ENCODE assay signal across 28 cellular contexts in the genomic region with DNA sequence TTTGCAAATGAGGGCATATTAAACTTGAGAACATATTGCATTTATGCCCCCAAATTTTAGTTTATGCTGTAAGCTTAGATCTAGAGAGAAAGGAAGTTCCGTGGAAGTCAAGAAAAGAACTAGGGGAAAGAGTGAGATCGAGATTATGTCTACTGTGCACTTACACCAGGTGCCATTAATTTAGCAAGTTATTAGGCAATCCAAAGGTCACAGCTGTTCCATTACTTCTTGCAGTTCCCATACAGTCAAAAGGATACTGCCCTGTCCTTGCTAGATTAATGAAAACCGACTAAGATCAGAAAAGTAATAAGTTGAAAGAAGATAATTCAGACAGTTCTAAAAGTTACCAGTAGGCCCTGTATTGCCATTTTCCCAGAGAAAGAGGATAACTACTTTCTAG. TPM values are rescaled to one million over a fixed set of nuclear protein-coding genes. Genes with fewer than 3 reads are reported as not detected.
DNase-seq lines count a peak whose midpoint lies in the region; ATAC-seq, FAIRE-seq and TF ChIP-seq lines count a peak whose summit lies in the region.
"Had no signal": no experiment of that assay in that cellular context is flagged by ENCODE, and none has a peak within 500 bp of the region (broad histone marks: within the 10 kb centered on the region; RNA-seq: fewer than 3 reads in every experiment).

No MANE protein-coding gene starts in this region.

- no peak for TF ChIP-seq EP300 in K562 (IDR thresholded peaks at IDR 0.05; ENCODE audit: low read length)

- TF ChIP-seq CTCF in K562 (IDR thresholded peaks at IDR 0.05 in 2 of 3, conservative IDR thresholded peaks at IDR 0.05 in 1 of 3; ENCODE audit: insufficient read depth in 2 of 3, low read depth in 1 of 3, low read length in 3 of 3) = no peak
- no peak for TF ChIP-seq CTCF in keratinocyte (optimal IDR thresholded peaks at IDR 0.05 in 1 of 3, IDR thresholded peaks at IDR 0.05 in 1 of 3, conservative IDR thresholded peaks at IDR 0.05 in 1 of 3; ENCODE audit: extremely low read depth in 1 of 3, insufficient read depth in 2 of 3, low read length in 3 of 3)
- TF ChIP-seq CTCF in MM.1S (IDR thresholded peaks at IDR 0.05; ENCODE audit: low read length) = no peak

- H2AFZ ChIP-seq in K562 (ENCODE audit: low read depth, low read length) (peak overlapping the region; percentile 7; the same call in 1 of the 2 replicates), keratinocyte (ENCODE audit: control insufficient read depth, low read length) (no peak overlapping the region), MM.1S (ENCODE audit: low read length) (no peak overlapping the region)
- H2AFZ ChIP-seq: GM23338 had no signal

- 6% methylated on average over 3 of the region's 3 CpGs for WGBS in K562 (ENCODE audit: insufficient coverage, low coverage, missing lambda C conversion rate)
- WGBS in small intestine, 3 donors = 41 to 77% (median 60%) methylated on average over 3 of the region's 3 CpGs

- in situ Hi-C loops in K562 (cut with MboI) = no loop called here

- no peaks in the 10 kb centered on the region for H3K27me3 ChIP-seq in K562 (ENCODE audit: control insufficient read depth in 2 of 2, insufficient read depth in 2 of 2, low read length in 2 of 2)
- no peaks in the 10 kb centered on the region for H3K27me3 ChIP-seq in keratinocyte (ENCODE audit: control insufficient read depth, extremely low read depth, insufficient read depth, low read length)
- H3K27me3 ChIP-seq in small intestine (ENCODE audit: control insufficient read depth in 2 of 2, insufficient read depth in 2 of 2, low read length in 2 of 2) = no peaks in the 10 kb centered on the region
- no peaks in the 10 kb centered on the region for H3K27me3 ChIP-seq in MM.1S (replicated peaks; ENCODE audit: insufficient read depth, low read length)
- H3K27me3 ChIP-seq: BLaER1 had no signal

- no peaks in the 10 kb centered on the region for H4K20me1 ChIP-seq in K562 (replicated peaks; ENCODE audit: control insufficient read depth, insufficient read depth, low read length)
- no peaks in the 10 kb centered on the region for H4K20me1 ChIP-seq in keratinocyte (ENCODE audit: control insufficient read depth, extremely low read depth, insufficient read depth, low read length)
- no peaks in the 10 kb centered on the region for H4K20me1 ChIP-seq in MM.1S (ENCODE audit: insufficient read depth, low read length)
- H4K20me1 ChIP-seq: BLaER1 had no signal

- H3K9ac ChIP-seq in K562 (ENCODE audit: insufficient read depth in 1 of 2, low read depth in 2 of 2, low read length in 2 of 2) (no peak overlapping the region), keratinocyte (ENCODE audit: control insufficient read depth, extremely low read depth, insufficient read depth, low read length) (no peak overlapping the region), MM.1S (ENCODE audit: low read length) (no peak overlapping the region)
- H3K9ac ChIP-seq: BLaER1 had no signal

- CTCF ChIA-PET in K562 (lab: Yijun Ruan, JAX; ENCODE audit: low intra/inter-chr PET ratio) = no interaction called here

- intact Hi-C loops in K562 (cut with micrococcal nuclease) = no loop called here

- dilution Hi-C loops in keratinocyte (cut with MboI; ENCODE audit: extremely low pct_ligation_motif_present, low sequenced_read_pairs) = no loop called here

- FAIRE-seq in K562 (lab: Jason Lieb, UNC) = no peak
- FAIRE-seq in keratinocyte (lab: Jason Lieb, UNC) = peak; percentile 29
- FAIRE-seq in small intestine (lab: Jason Lieb, UNC) = no peak
- FAIRE-seq: GM12878, HTR-8/SVneo had no signal

- no peaks in the 10 kb centered on the region for H3K9me2 ChIP-seq in MM.1S (replicated peaks; ENCODE audit: insufficient read depth, low read length)

- H3K27me3 Mint-ChIP-seq in stimulated activated naive CD8-positive, alpha-beta T cell treated with anti-CD3 and anti-CD28 coated beads, Interleukin-15, amount 100 ng/mL, for 72 hours = no peaks in the 10 kb centered on the region
- H3K27me3 Mint-ChIP-seq: CD4-positive, CD25-positive, alpha-beta regulatory T cell had no signal

- H3F3A ChIP-seq in MM.1S (ENCODE audit: insufficient read depth, low read length) = no peaks in the 10 kb centered on the region

- no peaks in the 10 kb centered on the region for H3K9me3 Mint-ChIP-seq in stimulated activated naive CD8-positive, alpha-beta T cell treated with anti-CD3 and anti-CD28 coated beads, Interleukin-15, amount 100 ng/mL, for 72 hours
- H3K9me3 Mint-ChIP-seq: GM23338, H9 had no signal

- H3K36me3 ChIP-seq in K562 (ENCODE audit: control insufficient read depth, insufficient read depth, low read length) (no peaks in the 10 kb centered on the region), keratinocyte (ENCODE audit: control insufficient read depth in 2 of 2, extremely low read depth in 1 of 2, insufficient read depth in 2 of 2, low read length in 2 of 2) (no peaks in the 10 kb centered on the region), small intestine (ENCODE audit: control insufficient read depth in 2 of 2, insufficient read depth in 2 of 2, low read length in 2 of 2) (no peaks in the 10 kb centered on the region), MM.1S (replicated peaks; ENCODE audit: insufficient read depth, low read length) (no peaks in the 10 kb centered on the region)
- H3K36me3 ChIP-seq: BLaER1 had no signal

- DNase-seq in DMS53 (lab: John Stamatoyannopoulos, UW) (peak; percentile 10), DMS53 treated with DMSO at 0.1 percent for 48 hours (lab: John Stamatoyannopoulos, UW; ENCODE audit: unreplicated experiment) (no peak), K562 (ENCODE audit: extremely low read depth in 1 of 4, low spot score in 3 of 4) (no peak), keratinocyte (ENCODE audit: low read depth, low spot score) (no peak), small intestine (peak; percentile 9), MM.1S (no peak)
- DNase-seq in stimulated activated naive CD8-positive, alpha-beta T cell treated with anti-CD3 and anti-CD28 coated beads, Interleukin-15, amount 100 ng/mL, for 72 hours = no peak
- DNase-seq: ACHN; CD4-positive, CD25-positive, alpha-beta regulatory T cell; H9; KBM-7; NCI-H1092; NCI-H1417 treated with DMSO at 0.1 percent for 48 hours; NCI-H1694 treated with DMSO at 0.1 percent for 48 hours; NCI-H2081 treated with DMSO at 0.1 percent for 48 hours; NCI-H2171; NCI-H226; NCI-H510A; NCI-H69; SHP77 had no signal

- H3K27ac ChIP-seq in K562 (ENCODE audit: extremely low read depth, low read depth, low read length) (no peak overlapping the region), keratinocyte (ENCODE audit: control insufficient read depth, insufficient read depth, low read length) (no peak overlapping the region), small intestine (ENCODE audit: low read depth in 1 of 2, low read length in 1 of 2) (no peak overlapping the region), MM.1S (ENCODE audit: low read length) (no peak overlapping the region)
- H3K27ac ChIP-seq: 22Rv1, BLaER1, RWPE1 had no signal

- H3K4me3 ChIP-seq in K562 = no peak overlapping the region
- no peak overlapping the region for H3K4me3 ChIP-seq in keratinocyte (ENCODE audit: control insufficient read depth in 2 of 3, extremely low read depth in 1 of 3, insufficient read depth in 2 of 3, low read depth in 1 of 3, low read length in 3 of 3)
- no peak overlapping the region for H3K4me3 ChIP-seq in small intestine (ENCODE audit: low read depth in 1 of 2, low read length in 2 of 2)
- H3K4me3 ChIP-seq in MM.1S (ENCODE audit: low read length) = no peak overlapping the region
- H3K4me3 ChIP-seq: BLaER1, GM12878, GM23338 had no signal

- no peak for TF ChIP-seq POLR2A in K562 (conservative IDR thresholded peaks at IDR 0.05)

- no peak overlapping the region for H3K4me3 Mint-ChIP-seq in stimulated activated naive CD8-positive, alpha-beta T cell treated with anti-CD3 and anti-CD28 coated beads, Interleukin-15, amount 100 ng/mL, for 72 hours
- H3K4me3 Mint-ChIP-seq: CD4-positive, CD25-positive, alpha-beta regulatory T cell; GM23338; H9 had no signal

- H3K27ac Mint-ChIP-seq in stimulated activated naive CD8-positive, alpha-beta T cell treated with anti-CD3 and anti-CD28 coated beads, Interleukin-15, amount 100 ng/mL, for 72 hours = no peak overlapping the region
- H3K27ac Mint-ChIP-seq: CD4-positive, CD25-positive, alpha-beta regulatory T cell; GM23338; H9 had no signal

- H3K9me3 ChIP-seq in K562 (replicated peaks; ENCODE audit: control insufficient read depth, insufficient read depth, low read depth, low read length) (no peaks in the 10 kb centered on the region), keratinocyte (ENCODE audit: control insufficient read depth, low read depth, low read length) (no peaks in the 10 kb centered on the region), small intestine (ENCODE audit: control insufficient read depth, low read depth) (no peaks in the 10 kb centered on the region), MM.1S (replicated peaks; ENCODE audit: insufficient read depth, low read length) (no peaks in the 10 kb centered on the region)
- H3K9me3 ChIP-seq: BLaER1 had no signal

- no peak for TF ChIP-seq RAD21 in K562 (CRISPR knock-in tag; conservative IDR thresholded peaks at IDR 0.05 in 1 of 2, IDR thresholded peaks at IDR 0.05 in 1 of 2)

- H3K4me2 ChIP-seq in K562 (ENCODE audit: insufficient read depth, low read length) (no peak overlapping the region), keratinocyte (ENCODE audit: control insufficient read depth, extremely low read depth, insufficient read depth, low read depth, low read length) (no peak overlapping the region), MM.1S (ENCODE audit: low read depth, low read length) (no peak overlapping the region)
- H3K4me2 ChIP-seq: BLaER1, GM23338 had no signal

- H3K79me2 ChIP-seq in K562 (ENCODE audit: control insufficient read depth, insufficient read depth, low read length) = no peaks in the 10 kb centered on the region
- no peaks in the 10 kb centered on the region for H3K79me2 ChIP-seq in keratinocyte (ENCODE audit: control insufficient read depth, insufficient read depth, low read length)
- no peaks in the 10 kb centered on the region for H3K79me2 ChIP-seq in MM.1S (ENCODE audit: low read length)

- no peaks in the 10 kb centered on the region for H3K4me1 ChIP-seq in K562 (replicated peaks in 1 of 2; ENCODE audit: control insufficient read depth in 2 of 2, insufficient read depth in 2 of 2, low read length in 2 of 2)
- no peaks in the 10 kb centered on the region for H3K4me1 ChIP-seq in keratinocyte (ENCODE audit: control insufficient read depth, extremely low read depth, insufficient read depth, low read length)
- no peaks in the 10 kb centered on the region for H3K4me1 ChIP-seq in small intestine (ENCODE audit: control insufficient read depth in 2 of 2, insufficient read depth in 1 of 2, low read depth in 1 of 2, low read length in 1 of 2)
- no peaks in the 10 kb centered on the region for H3K4me1 ChIP-seq in MM.1S (ENCODE audit: low read length)
- H3K4me1 ChIP-seq: BLaER1 had no signal

- no TSS peak for BruUV-seq in K562 (replicated peaks; lab: Mats Ljungman, UMichigan)

- H3K4me1 Mint-ChIP-seq in stimulated activated naive CD8-positive, alpha-beta T cell treated with anti-CD3 and anti-CD28 coated beads, Interleukin-15, amount 100 ng/mL, for 72 hours = no peaks in the 10 kb centered on the region
- H3K4me1 Mint-ChIP-seq: CD4-positive, CD25-positive, alpha-beta regulatory T cell; GM23338; H9 had no signal

- POLR2A ChIA-PET in K562 (lab: Yijun Ruan, JAX) = no interaction called here

- ATAC-seq in K562 = no peak
- ATAC-seq in GM21717 (IDR thresholded peaks at IDR 0.05; ENCODE audit: unreplicated experiment) = no peak
- ATAC-seq in stimulated activated naive CD8-positive, alpha-beta T cell treated with anti-CD3 and anti-CD28 coated beads, Interleukin-15, amount 100 ng/mL, for 72 hours = no peak
- ATAC-seq: GM12878, GM23338, Panc1 had no signal

- H3K9me1 ChIP-seq in K562 (ENCODE audit: control insufficient read depth, insufficient read depth, low read length) = no peaks in the 10 kb centered on the region
- H3K9me1 ChIP-seq in keratinocyte (ENCODE audit: control insufficient read depth, extremely low read depth, insufficient read depth, low read length) = no peaks in the 10 kb centered on the region

RNA-seq across cellular contexts. Expression of a gene that starts 49.3 kb away (rescaled TPM):
- 27.5 and 76.5 TPM in 2 replicates for total RNA-seq in K562 (2011; cell fraction: chromatin; rRNA removed; ENCODE audit: low replicate concordance)
- total RNA-seq in K562 (2011; cell fraction: nucleolus; rRNA removed) = 16.5 and 25.1 TPM in 2 replicates
- 48.4 and 73.4 TPM in 2 replicates for total RNA-seq in K562 (2011; cell fraction: nucleoplasm; rRNA removed)
- total RNA-seq in K562 (2014; rRNA removed) = 13.0 and 13.1 TPM in 2 replicates
- 26.1 and 37.6 TPM in 2 replicates for total RNA-seq in K562 (2014; rRNA removed; fragmentation: Illumina TruSeq; extraction: Trizol)
- total RNA-seq in K562 (2015; rRNA removed; fragmentation: Illumina TruSeq; extraction: Trizol) = 3.5 and 4.5 TPM in 2 replicates
- total RNA-seq in K562 (2021) = 13.1 and 15.4 TPM in 2 replicates
- 13.9 and 18.6 TPM in 2 replicates for polyA plus RNA-seq in K562 (2011; rRNA removed)
- polyA plus RNA-seq in K562 (2011; cell fraction: cytosol; rRNA removed) = 2.3 and 9.1 TPM in 2 replicates
- polyA plus RNA-seq in K562 (2011; cell fraction: nucleus; rRNA removed) = 9.7 and 19.0 TPM in 2 replicates
- 4.8 and 19.7 TPM in 2 replicates for polyA plus RNA-seq in K562 (2012)
- polyA plus RNA-seq in K562 (2014; fragmentation: Illumina TruSeq; extraction: Trizol) = 16.4 and 16.5 TPM in 2 replicates
- polyA plus RNA-seq in K562 (2014; fragmentation: Nextera tagmentation; extraction: Ambion mirVana) = 1 to 10 TPM; 4.7 to 9.1 TPM
- polyA plus RNA-seq in K562 (2014; rRNA removed) = 11.5 and 13.5 TPM in 2 replicates
- 25.7 and 42.3 TPM in 2 replicates for polyA minus RNA-seq in K562 (2011; rRNA and poly(A)+ RNA removed)
- polyA minus RNA-seq in K562 (2011; cell fraction: cytosol; rRNA and poly(A)+ RNA removed) = 11.0 and 17.2 TPM in 2 replicates
- 18.3 and 53.0 TPM in 2 replicates for polyA minus RNA-seq in K562 (2011; cell fraction: nucleus; rRNA and poly(A)+ RNA removed)
- 4.0 to 8.4 TPM (median 6.0 TPM) in 3 replicates for polyA plus RNA-seq in keratinocyte
- polyA plus RNA-seq in keratinocyte (2011; ENCODE audit: low read depth) = 10.3 TPM
- 1.6 and 4.4 TPM in 2 replicates for polyA plus RNA-seq in keratinocyte (2011; cell fraction: cytosol; rRNA removed)
- polyA plus RNA-seq in keratinocyte (2011; cell fraction: nucleus; rRNA removed) = 8.3 and 13.8 TPM in 2 replicates
- 6.0 and 11.5 TPM in 2 replicates for polyA plus RNA-seq in keratinocyte (2012; ENCODE audit: low replicate concordance)
- polyA minus RNA-seq in keratinocyte = 7.1 to 14.6 TPM (median 11.7 TPM) in 3 replicates
- 4.8 TPM for polyA minus RNA-seq in keratinocyte (2011; cell fraction: cytosol; rRNA and poly(A)+ RNA removed)
- 18.3 and 27.8 TPM in 2 replicates for polyA minus RNA-seq in keratinocyte (2011; cell fraction: nucleus; rRNA and poly(A)+ RNA removed)
- polyA plus RNA-seq in small intestine = 1 to 10 TPM in 1 of 3 donors, under 1 TPM in 2; 0.22 to 5.6 (median 0.54) TPM

Comparison
In these comparisons a context has a peak if more than half of its experiments do, and no peak if none do; other contexts are left out.
1. DNase-seq: peak in DMS53 (single experiment) and small intestine (single experiment); none in DMS53 treated with DMSO at 0.1 percent for 48 hours (single experiment), K562 (0 of 4), keratinocyte (single experiment), MM.1S (single experiment) and stimulated activated naive CD8-positive, alpha-beta T cell treated with anti-CD3 and anti-CD28 coated beads, Interleukin-15, amount 100 ng/mL, for 72 hours (0 of 2).